In genomic region chr1:154115180-154115579, GRCh38 we compare ENCODE assay signal across 13 cellular contexts. TPM values are rescaled to one million over a fixed set of nuclear protein-coding genes. Genes with fewer than 3 reads are reported as not detected.
A peak's percentile ranks its signal among the peaks of the same experiment; 100 is the strongest.
DNase-seq lines count a peak whose midpoint lies in the region; ATAC-seq and TF ChIP-seq lines count a peak whose summit lies in the region.
"Had no signal": no experiment of that assay in that cellular context is flagged by ENCODE, and none has a peak within 500 bp of the region (broad histone marks: within the 10 kb centered on the region; RNA-seq: fewer than 3 reads in every experiment).

No MANE protein-coding gene starts in this region.

- H3K27me3 Mint-ChIP-seq in natural killer cell (ENCODE audit: low read depth in 2 of 2) = no peaks in the 10 kb centered on the region
- no peaks in the 10 kb centered on the region for H3K27me3 Mint-ChIP-seq in natural killer cell treated with Interleukin-12 subunit alpha and Interleukin-12 subunit beta and Interleukin-15 and Interleukin-18, amount 100 ng/mL, for 72 hours

- H3K27ac ChIP-seq in OCI-LY3 (ENCODE audit: low read length) = no peak overlapping the region
- H3K27ac ChIP-seq: heart left ventricle had no signal

- no peaks in the 10 kb centered on the region for H3K9me3 ChIP-seq in OCI-LY3 (ENCODE audit: insufficient read depth, low read length)
- H3K9me3 ChIP-seq: heart left ventricle had no signal

- ATAC-seq in natural killer cell (peak; percentile 61 to 90 (median 85)), GM21576 (IDR thresholded peaks at IDR 0.05; ENCODE audit: unreplicated experiment) (no peak)
- no peak for ATAC-seq in natural killer cell treated with Interleukin-12 subunit alpha and Interleukin-12 subunit beta and Interleukin-15 and Interleukin-18, amount 100 ng/mL, for 72 hours
- ATAC-seq: heart left ventricle, left ventricle myocardium superior had no signal

- H3K9ac ChIP-seq in OCI-LY3 (ENCODE audit: low read length) = no peak overlapping the region

- H3K36me3 Mint-ChIP-seq in natural killer cell = no peaks in the 10 kb centered on the region
- no peaks in the 10 kb centered on the region for H3K36me3 Mint-ChIP-seq in natural killer cell treated with Interleukin-12 subunit alpha and Interleukin-12 subunit beta and Interleukin-15 and Interleukin-18, amount 100 ng/mL, for 72 hours

- no peaks in the 10 kb centered on the region for H4K20me1 ChIP-seq in OCI-LY3 (ENCODE audit: insufficient read depth, low read length)

- H2AFZ ChIP-seq in OCI-LY3 (ENCODE audit: low read depth, low read length) = no peak overlapping the region

- TF ChIP-seq CTCF in natural killer cell (IDR thresholded peaks at IDR 0.05) = no peak
- TF ChIP-seq CTCF in OCI-LY3 (IDR thresholded peaks at IDR 0.05; ENCODE audit: low read depth, low read length) = no peak
- no peak for TF ChIP-seq CTCF in lower leg skin (IDR thresholded peaks at IDR 0.05)

- H3K4me1 ChIP-seq in OCI-LY3 (ENCODE audit: low read length) = peaks cover 7% of the 10 kb centered on the region

- H3K4me2 ChIP-seq in OCI-LY3 (ENCODE audit: low read length) = 0 out of 2 replicates have a peak overlapping the region, but pooled peaks have one; percentile 1

- DNase-seq in natural killer cell (no peak), foreskin melanocyte (peak; percentile 17), COR-L47 (lab: John Stamatoyannopoulos, UW) (no peak), NCI-H1436 (lab: John Stamatoyannopoulos, UW) (no peak), lower leg skin (ENCODE audit: low spot score in 2 of 2) (no peak)
- no peak for DNase-seq in natural killer cell treated with Interleukin-12 subunit alpha and Interleukin-12 subunit beta and Interleukin-15 and Interleukin-18, amount 100 ng/mL, for 72 hours (ENCODE audit: low spot score)
- DNase-seq: activated CD4-positive, CD25-positive, alpha-beta regulatory T cell treated with anti-CD3 and anti-CD28 coated beads, Interleukin-2, amount 50 U/mL, for 72 hours; heart left ventricle; left ventricle myocardium superior; NCI-H146; SW 1271 had no signal

- no peaks in the 10 kb centered on the region for H3K36me3 ChIP-seq in OCI-LY3 (replicated peaks; ENCODE audit: low read depth, low read length)
- H3K36me3 ChIP-seq: heart left ventricle had no signal

- 23 to 32% methylated on average over 1 of the region's 1 CpG for WGBS in lower leg skin, 2 donors

- H3K27me3 ChIP-seq in OCI-LY3 (ENCODE audit: low read depth, low read length) = 0 out of 2 replicates have a peak, but pooled peaks cover 4% of the 10 kb centered on the region
- H3K27me3 ChIP-seq: heart left ventricle had no signal

- no peak overlapping the region for H3K4me3 Mint-ChIP-seq in natural killer cell
- H3K4me3 Mint-ChIP-seq in natural killer cell treated with Interleukin-12 subunit alpha and Interleukin-12 subunit beta and Interleukin-15 and Interleukin-18, amount 100 ng/mL, for 72 hours = no peak overlapping the region

- H3K9me3 Mint-ChIP-seq in natural killer cell = no peaks in the 10 kb centered on the region
- H3K9me3 Mint-ChIP-seq in natural killer cell treated with Interleukin-12 subunit alpha and Interleukin-12 subunit beta and Interleukin-15 and Interleukin-18, amount 100 ng/mL, for 72 hours = no peaks in the 10 kb centered on the region

- H3K4me3 ChIP-seq in OCI-LY3 (ENCODE audit: low read length) (no peak overlapping the region), lower leg skin (ENCODE audit: low read depth, poor library complexity, severe bottlenecking) (no peak overlapping the region)
- H3K4me3 ChIP-seq: heart left ventricle had no signal

- no peak for TF ChIP-seq POLR2A in lower leg skin (IDR thresholded peaks at IDR 0.05)

- intact Hi-C loops in natural killer cell (cut with micrococcal nuclease) (no loop called here), lower leg skin (cut with DNase I; ENCODE audit: low total_unique reads) (no loop called here)

- H3K79me2 ChIP-seq in OCI-LY3 (ENCODE audit: low read length) = no peaks in the 10 kb centered on the region

- peaks cover 12 to 16% of the 10 kb centered on the region in 2 donors for H3K4me1 Mint-ChIP-seq in natural killer cell
- peaks cover 8 to 13% of the 10 kb centered on the region in 2 donors for H3K4me1 Mint-ChIP-seq in natural killer cell treated with Interleukin-12 subunit alpha and Interleukin-12 subunit beta and Interleukin-15 and Interleukin-18, amount 100 ng/mL, for 72 hours (ENCODE audit: low read depth in 2 of 2)

- H3K27ac Mint-ChIP-seq in natural killer cell = peak overlapping the region; percentile 70 to 80
- peak overlapping the region in 1 of 2 donors; percentile 18 for H3K27ac Mint-ChIP-seq in natural killer cell treated with Interleukin-12 subunit alpha and Interleukin-12 subunit beta and Interleukin-15 and Interleukin-18, amount 100 ng/mL, for 72 hours

RNA-seq across cellular contexts. Expression of gene NUP210L, which starts 39.7 kb away (rescaled TPM):
- total RNA-seq in natural killer cell = under 1 TPM; 0.13 to 0.24 (median 0.18) TPM
- total RNA-seq in natural killer cell treated with Interleukin-12 subunit alpha and Interleukin-12 subunit beta and Interleukin-15 and Interleukin-18, amount 100 ng/mL, for 72 hours = under 1 TPM in 1 of 2 donors, not detected in 1; 0.24 TPM
- under 1 TPM in 1 of 4 donors, not detected in 3; 0.23 TPM for total RNA-seq in lower leg skin

Comparison
In these comparisons a context has a peak if more than half of its experiments do, and no peak if none do; other contexts are left out.
1. ATAC-seq: peak in natural killer cell (3 of 3); none in natural killer cell treated with Interleukin-12 subunit alpha and Interleukin-12 subunit beta and Interleukin-15 and Interleukin-18, amount 100 ng/mL, for 72 hours (0 of 2) and GM21576 (single experiment).